11 cellular contexts compared by ENCODE assay signal in genomic region chr15:81108427-81108826, GRCh38. TPM values are rescaled to one million over a fixed set of nuclear protein-coding genes. Genes with fewer than 3 reads are reported as not detected.
DNase-seq lines count a peak whose midpoint lies in the region; ATAC-seq, FAIRE-seq and TF ChIP-seq lines count a peak whose summit lies in the region.
"Had no signal": no experiment of that assay in that cellular context is flagged by ENCODE, and none has a peak within 500 bp of the region (broad histone marks: within the 10 kb centered on the region; RNA-seq: fewer than 3 reads in every experiment).

No MANE protein-coding gene starts in this region.

- no peak overlapping the region for H3K4me3 ChIP-seq in Jurkat, Clone E6-1 (ENCODE audit: low read length)
- H3K4me3 ChIP-seq in parathyroid adenoma (ENCODE audit: low read depth, low read length) = no peak overlapping the region
- H3K4me3 ChIP-seq: BLaER1 had no signal

- H3K36me3 Mint-ChIP-seq in chondrocyte (ENCODE audit: low read depth) = peaks cover 2% of the 10 kb centered on the region
- H3K36me3 Mint-ChIP-seq: activated naive CD4-positive, alpha-beta T cell treated with anti-CD3 and anti-CD28 coated beads, Interleukin-2, amount 50 U/mL, for 24 hours had no signal

- no peaks in the 10 kb centered on the region for H3K36me3 ChIP-seq in parathyroid adenoma (ENCODE audit: control insufficient read depth, insufficient read depth, low read length)
- H3K36me3 ChIP-seq: BLaER1 had no signal

- H3K4me1 Mint-ChIP-seq in chondrocyte (ENCODE audit: low read depth) = peaks cover 6% of the 10 kb centered on the region
- H3K4me1 Mint-ChIP-seq: activated naive CD4-positive, alpha-beta T cell treated with anti-CD3 and anti-CD28 coated beads, Interleukin-2, amount 50 U/mL, for 24 hours had no signal

- no peak overlapping the region for H3K27ac Mint-ChIP-seq in chondrocyte (ENCODE audit: unreplicated experiment)
- H3K27ac Mint-ChIP-seq: activated naive CD4-positive, alpha-beta T cell treated with anti-CD3 and anti-CD28 coated beads, Interleukin-2, amount 50 U/mL, for 24 hours had no signal

- peak; percentile 15 for DNase-seq in SKM-1 treated with dmso at 0.1 percent for 144 hours (lab: John Stamatoyannopoulos, UW; ENCODE audit: unreplicated experiment)
- no peak for DNase-seq in SKM-1 (lab: John Stamatoyannopoulos, UW; ENCODE audit: unreplicated experiment)
- peak; percentile 9 for DNase-seq in Jurkat, Clone E6-1 (ENCODE audit: low read depth, low spot score)
- no peak for DNase-seq in chondrocyte (ENCODE audit: low spot score)
- DNase-seq in H54 (ENCODE audit: insufficient read length, low spot score) = no peak
- DNase-seq in globus pallidus (ENCODE audit: low spot score) = no peak

- no peaks in the 10 kb centered on the region for H3K9me3 Mint-ChIP-seq in chondrocyte (ENCODE audit: low read depth)
- H3K9me3 Mint-ChIP-seq: activated naive CD4-positive, alpha-beta T cell treated with anti-CD3 and anti-CD28 coated beads, Interleukin-2, amount 50 U/mL, for 24 hours had no signal

- H3K4me3 Mint-ChIP-seq in chondrocyte (ENCODE audit: unreplicated experiment) = no peak overlapping the region
- H3K4me3 Mint-ChIP-seq: activated naive CD4-positive, alpha-beta T cell treated with anti-CD3 and anti-CD28 coated beads, Interleukin-2, amount 50 U/mL, for 24 hours had no signal

- FAIRE-seq in H54 (lab: Jason Lieb, UNC) = no peak
- FAIRE-seq: islet of Langerhans had no signal

- TF ChIP-seq POLR2A in H54 (IDR thresholded peaks at IDR 0.05; ENCODE audit: low read depth, low read length) = no peak

- no peak overlapping the region for H3K4me2 ChIP-seq in parathyroid adenoma (ENCODE audit: low read length)
- H3K4me2 ChIP-seq: BLaER1 had no signal

- TF ChIP-seq CTCF in chondrocyte (IDR thresholded peaks at IDR 0.05) (peak; percentile 73), parathyroid adenoma (IDR thresholded peaks at IDR 0.05) (peak; percentile 18)

- no peak for ATAC-seq in GM21786 (IDR thresholded peaks at IDR 0.05; ENCODE audit: unreplicated experiment)

- no peaks in the 10 kb centered on the region for H3K9me3 ChIP-seq in parathyroid adenoma (ENCODE audit: control insufficient read depth, low read length)
- H3K9me3 ChIP-seq: BLaER1 had no signal

- H3K27me3 ChIP-seq in parathyroid adenoma (ENCODE audit: control insufficient read depth, insufficient read depth, low read length) = no peaks in the 10 kb centered on the region
- H3K27me3 ChIP-seq: BLaER1 had no signal

- H3K79me2 ChIP-seq in parathyroid adenoma = no peaks in the 10 kb centered on the region

- H2AFZ ChIP-seq in parathyroid adenoma = no peak overlapping the region

- no peak overlapping the region for H3K27ac ChIP-seq in parathyroid adenoma
- H3K27ac ChIP-seq: BLaER1 had no signal

- H3K27me3 Mint-ChIP-seq in chondrocyte (ENCODE audit: low read depth) = peaks cover 14% of the 10 kb centered on the region

- H3K9ac ChIP-seq in parathyroid adenoma = no peak overlapping the region
- H3K9ac ChIP-seq: BLaER1 had no signal

- no peaks in the 10 kb centered on the region for H3K4me1 ChIP-seq in parathyroid adenoma
- H3K4me1 ChIP-seq: BLaER1 had no signal

RNA-seq across cellular contexts. Expression of gene CFAP161, which starts 25.6 kb away (rescaled TPM):
- not detected for polyA plus RNA-seq in Jurkat, Clone E6-1 (2012; ENCODE audit: insufficient read depth, insufficient read length)
- total RNA-seq in chondrocyte = not detected in 3 replicates

Comparison
In these comparisons a context has a peak if more than half of its experiments do, and no peak if none do; other contexts are left out.
1. DNase-seq: peak in SKM-1 treated with dmso at 0.1 percent for 144 hours (single experiment) and Jurkat, Clone E6-1 (single experiment); none in SKM-1 (single experiment), chondrocyte (single experiment), H54 (single experiment) and globus pallidus (single experiment).